ENCODE assay signal across 17 cellular contexts in the genomic region with DNA sequence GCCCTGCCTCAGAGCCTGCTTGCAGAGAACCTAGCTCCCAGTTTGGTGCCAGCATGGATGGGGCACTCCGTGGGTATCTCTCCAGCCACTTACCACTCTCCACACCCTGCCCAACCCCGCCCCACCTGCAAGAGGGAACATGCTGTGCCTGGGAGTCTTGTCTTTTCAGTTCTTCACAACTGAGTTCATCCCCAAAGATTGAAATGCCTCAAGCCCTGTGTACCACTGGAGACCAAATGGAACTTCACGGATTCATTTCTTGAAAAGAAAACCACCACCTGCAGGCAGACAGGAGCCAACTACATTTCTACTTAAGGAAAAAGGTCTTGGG. TPM values are rescaled to one million over a fixed set of nuclear protein-coding genes. Genes with fewer than 3 reads are reported as not detected.
DNase-seq lines count a peak whose midpoint lies in the region; ATAC-seq, FAIRE-seq and TF ChIP-seq lines count a peak whose summit lies in the region.
"Had no signal": no experiment of that assay in that cellular context is flagged by ENCODE, and none has a peak within 500 bp of the region (broad histone marks: within the 10 kb centered on the region; RNA-seq: fewer than 3 reads in every experiment).

No MANE protein-coding gene starts in this region.

- 100% methylated on average over 2 of the region's 3 CpGs for WGBS in A549 (ENCODE audit: missing lambda C conversion rate)
- 31 to 37% methylated on average over 1 to 3 of the region's 3 CpGs for WGBS in esophagus squamous epithelium, 2 donors

- no peak for DNase-seq in A549 (ENCODE audit: low read depth in 1 of 2, low spot score in 1 of 2)
- no peak for DNase-seq in CD4-positive, alpha-beta memory T cell
- DNase-seq in activated CD8-positive, alpha-beta memory T cell treated with anti-CD3 and anti-CD28 coated beads, Interleukin-2, amount 10 ng/mL, durations not matched to agents 7 days and 5 days: peak; percentile 25
- no peak for DNase-seq in esophagus squamous epithelium (lab: John Stamatoyannopoulos, UW)
- DNase-seq in NCI-H446 treated with DMSO at 0.1 percent for 48 hours (lab: John Stamatoyannopoulos, UW): no peak
- DNase-seq in EL: no peak
- DNase-seq: cerebellar nuclear complex; effector memory CD4-positive, alpha-beta T cell; H7; MM.1S; NCI-H1436 treated with DMSO at 0.1 percent for 48 hours; NCI-H524; occipital lobe; thyroid gland had no signal

- H3K36me3 Mint-ChIP-seq in CD4-positive, alpha-beta memory T cell: peaks cover 4 to 12% of the 10 kb centered on the region in 2 donors
- H3K36me3 Mint-ChIP-seq in activated CD8-positive, alpha-beta memory T cell treated with anti-CD3 and anti-CD28 coated beads, Interleukin-2, amount 10 ng/mL, durations not matched to agents 7 days and 5 days: peaks cover 24% of the 10 kb centered on the region

- H3K4me3 ChIP-seq in A549 (no peak overlapping the region), esophagus squamous epithelium (no peak overlapping the region)
- H3K4me3 ChIP-seq in CD4-positive, alpha-beta memory T cell (ENCODE audit: low read length in 2 of 2): no peak overlapping the region
- H3K4me3 ChIP-seq: lung, thyroid gland had no signal

- CTCF ChIA-PET in A549 (lab: Yijun Ruan, JAX): interaction anchor here (1.0 kb wide), 1 partner anchor 11 kb away, joined by 4 read pairs; no protein-coding TSS in a partner anchor
- CTCF ChIA-PET in CD4-positive, alpha-beta memory T cell (lab: Charles Lee; ENCODE audit: partially characterized antibody): interaction anchor here (1.5 to 3.1 kb wide), 2 partner anchors 11 to 22 kb away, joined by 8 to 25 read pairs; no protein-coding TSS in a partner anchor
- CTCF ChIA-PET in activated CD8-positive, alpha-beta memory T cell treated with anti-CD3 and anti-CD28 coated beads, Interleukin-2, amount 10 ng/mL, durations not matched to agents 7 days and 5 days (lab: Charles Lee): interaction anchor here (1.0 to 4.8 kb wide), 6 partner anchors 11 to 141 kb away, joined by 3 to 57 read pairs (median 4); no protein-coding TSS in a partner anchor

- H3K9me3 Mint-ChIP-seq in CD4-positive, alpha-beta memory T cell: no peaks in the 10 kb centered on the region
- no peaks in the 10 kb centered on the region for H3K9me3 Mint-ChIP-seq in activated CD8-positive, alpha-beta memory T cell treated with anti-CD3 and anti-CD28 coated beads, Interleukin-2, amount 10 ng/mL, durations not matched to agents 7 days and 5 days (ENCODE audit: low read depth)

- peak overlapping the region; percentile 13; the same call in 2 of the 3 replicates for H3K4me2 ChIP-seq in A549

- no peak for TF ChIP-seq POLR2A in A549 (IDR thresholded peaks at IDR 0.05; ENCODE audit: low read length)
- no peak for TF ChIP-seq POLR2A in esophagus squamous epithelium (IDR thresholded peaks at IDR 0.05)

- no peaks in the 10 kb centered on the region for H3K27me3 ChIP-seq in CD4-positive, alpha-beta memory T cell (ENCODE audit: insufficient read depth, low read length)
- no peaks in the 10 kb centered on the region for H3K27me3 ChIP-seq in esophagus squamous epithelium
- H3K27me3 ChIP-seq: thyroid gland had no signal

- peak overlapping the region in 5 of 7 donors; percentile 5 to 90 (median 69) for H3K27ac Mint-ChIP-seq in CD4-positive, alpha-beta memory T cell
- H3K27ac Mint-ChIP-seq in activated CD8-positive, alpha-beta memory T cell treated with anti-CD3 and anti-CD28 coated beads, Interleukin-2, amount 10 ng/mL, durations not matched to agents 7 days and 5 days: peak overlapping the region; percentile 62

- ATAC-seq in A549: no peak
- ATAC-seq in activated CD8-positive, alpha-beta memory T cell treated with anti-CD3 and anti-CD28 coated beads, Interleukin-2, amount 10 ng/mL, durations not matched to agents 7 days and 5 days: no peak
- ATAC-seq in GM18858 (IDR thresholded peaks at IDR 0.05; ENCODE audit: unreplicated experiment): no peak

- H3K36me3 ChIP-seq in CD4-positive, alpha-beta memory T cell (ENCODE audit: insufficient read depth, low read length): no peaks in the 10 kb centered on the region
- H3K36me3 ChIP-seq in esophagus squamous epithelium: no peaks in the 10 kb centered on the region
- H3K36me3 ChIP-seq: thyroid gland had no signal

- no peak for TF ChIP-seq CTCF in A549 (IDR thresholded peaks at IDR 0.05)
- TF ChIP-seq CTCF in esophagus squamous epithelium (IDR thresholded peaks at IDR 0.05): no peak

- H3K4me1 Mint-ChIP-seq in CD4-positive, alpha-beta memory T cell: peaks cover 65 to 97% (median 79%) of the 10 kb centered on the region in 4 donors
- H3K4me1 Mint-ChIP-seq in activated CD8-positive, alpha-beta memory T cell treated with anti-CD3 and anti-CD28 coated beads, Interleukin-2, amount 10 ng/mL, durations not matched to agents 7 days and 5 days: peaks cover 79% of the 10 kb centered on the region

- H3K4me1 ChIP-seq in A549: peaks cover 40% of the 10 kb centered on the region
- peaks cover 84% of the 10 kb centered on the region for H3K4me1 ChIP-seq in CD4-positive, alpha-beta memory T cell (ENCODE audit: insufficient read depth, low read length)
- peaks cover 34 to 79% (median 53%) of the 10 kb centered on the region in 3 donors for H3K4me1 ChIP-seq in esophagus squamous epithelium

- FAIRE-seq in A549 (lab: Jason Lieb, UNC): no peak
- FAIRE-seq: astrocyte had no signal

- POLR2A ChIA-PET in A549 (lab: Yijun Ruan, JAX): no interaction called here
- POLR2A ChIA-PET in CD4-positive, alpha-beta memory T cell (lab: Charles Lee; ENCODE audit: partially characterized antibody): interaction anchor here (0.7 to 6.8 kb wide), 6 partner anchors 11 to 51 kb away, joined by 3 to 121 read pairs (median 10); a partner anchor contains a TSS

- H3K9me3 ChIP-seq in A549 (no peaks in the 10 kb centered on the region), esophagus squamous epithelium (no peaks in the 10 kb centered on the region)
- no peaks in the 10 kb centered on the region for H3K9me3 ChIP-seq in CD4-positive, alpha-beta memory T cell (ENCODE audit: control insufficient read depth in 1 of 2, low read length in 2 of 2)
- H3K9me3 ChIP-seq: thyroid gland had no signal

- TF ChIP-seq RAD21 in A549 (conservative IDR thresholded peaks at IDR 0.05 in 1 of 2, IDR thresholded peaks at IDR 0.05 in 1 of 2): no peak

- H3K27ac ChIP-seq in A549 (peak overlapping the region in 1 of 2 experiments; percentile 42; a peak in 1 of 6 replicates), esophagus squamous epithelium (peak overlapping the region in 3 of 4 donors; percentile 84 to 90 (median 84))
- no peak overlapping the region for H3K27ac ChIP-seq in CD4-positive, alpha-beta memory T cell (ENCODE audit: low read depth, low read length)
- H3K27ac ChIP-seq: thyroid gland had no signal

- H3K27me3 Mint-ChIP-seq in CD4-positive, alpha-beta memory T cell: no peaks in the 10 kb centered on the region
- H3K27me3 Mint-ChIP-seq in activated CD8-positive, alpha-beta memory T cell treated with anti-CD3 and anti-CD28 coated beads, Interleukin-2, amount 10 ng/mL, durations not matched to agents 7 days and 5 days: no peaks in the 10 kb centered on the region

- peak overlapping the region in 2 of 8 donors; percentile 20 to 53 for H3K4me3 Mint-ChIP-seq in CD4-positive, alpha-beta memory T cell
- no peak overlapping the region for H3K4me3 Mint-ChIP-seq in activated CD8-positive, alpha-beta memory T cell treated with anti-CD3 and anti-CD28 coated beads, Interleukin-2, amount 10 ng/mL, durations not matched to agents 7 days and 5 days

- TF ChIP-seq EP300 in A549 (IDR thresholded peaks at IDR 0.05): no peak

- intact Hi-C loops in CD4-positive, alpha-beta memory T cell (cut with micrococcal nuclease): no loop called here
- intact Hi-C loops in esophagus squamous epithelium (cut with DNase I): no loop called here

TF ChIP-seq in A549, 52 proteins besides CTCF, POLR2A, EP300 and RAD21 (continues in another document):
- TF ChIP-seq TFCP2L1 (CRISPR knock-in tag; IDR thresholded peaks at IDR 0.05): no peak
- TF ChIP-seq, protein P1, sequence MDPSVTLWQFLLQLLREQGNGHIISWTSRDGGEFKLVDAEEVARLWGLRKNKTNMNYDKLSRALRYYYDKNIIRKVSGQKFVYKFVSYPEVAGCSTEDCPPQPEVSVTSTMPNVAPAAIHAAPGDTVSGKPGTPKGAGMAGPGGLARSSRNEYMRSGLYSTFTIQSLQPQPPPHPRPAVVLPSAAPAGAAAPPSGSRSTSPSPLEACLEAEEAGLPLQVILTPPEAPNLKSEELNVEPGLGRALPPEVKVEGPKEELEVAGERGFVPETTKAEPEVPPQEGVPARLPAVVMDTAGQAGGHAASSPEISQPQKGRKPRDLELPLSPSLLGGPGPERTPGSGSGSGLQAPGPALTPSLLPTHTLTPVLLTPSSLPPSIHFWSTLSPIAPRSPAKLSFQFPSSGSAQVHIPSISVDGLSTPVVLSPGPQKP (IDR thresholded peaks at IDR 0.05; ENCODE audit: low read depth, low read length): no peak
- TF ChIP-seq ZFP36 (IDR thresholded peaks at IDR 0.05; ENCODE audit: borderline replicate concordance, partially characterized antibody): no peak
- no peak for TF ChIP-seq EHF (CRISPR knock-in tag; IDR thresholded peaks at IDR 0.05)
- TF ChIP-seq POLR2AphosphoS2 (conservative IDR thresholded peaks at IDR 0.05; ENCODE audit: low read length): no peak

RNA-seq across cellular contexts. Expression of a gene that starts 50.2 kb away (rescaled TPM):
- polyA plus RNA-seq in A549 (2011; rRNA removed) (2.4 and 3.8 TPM in 2 replicates), A549 (2017; fragmentation: RNase III; extraction: RNeasy Plus Mini Kit Qiagen cat#74134 plus additional on column Dnase treatment) (3.3 to 3.6 TPM (median 3.5 TPM) in 3 replicates)
- polyA plus RNA-seq in A549 (2012; cell fraction: cytosol; rRNA removed): 3.0 and 4.1 TPM in 2 replicates
- polyA plus RNA-seq in A549 (2012; cell fraction: nucleus; rRNA removed): 7.9 and 8.2 TPM in 2 replicates
- polyA minus RNA-seq in A549 (2011; rRNA and poly(A)+ RNA removed): 4.5 and 5.6 TPM in 2 replicates
- 10 to 100 TPM; 25.9 to 28.3 TPM for total RNA-seq in CD4-positive, alpha-beta memory T cell
- 1 to 10 TPM; 1.1 to 8.8 TPM for polyA plus RNA-seq in CD4-positive, alpha-beta memory T cell
- total RNA-seq in activated CD8-positive, alpha-beta memory T cell treated with anti-CD3 and anti-CD28 coated beads, Interleukin-2, amount 10 ng/mL, durations not matched to agents 7 days and 5 days: 10 to 100 TPM; 16.2 to 36.0 TPM
- 10 to 100 TPM in 3 of 4 donors, 1 to 10 TPM in 1; 5.5 to 13.8 (median 11.5) TPM for total RNA-seq in esophagus squamous epithelium
